Comparison of ENCODE assay signal across 17 cellular contexts in genomic region chr1:67414574-67414973, GRCh38. TPM values are rescaled to one million over a fixed set of nuclear protein-coding genes. Genes with fewer than 3 reads are reported as not detected.
DNase-seq lines count a peak whose midpoint lies in the region; ATAC-seq, FAIRE-seq and TF ChIP-seq lines count a peak whose summit lies in the region.
"Had no signal": no experiment of that assay in that cellular context is flagged by ENCODE, and none has a peak within 500 bp of the region (broad histone marks: within the 10 kb centered on the region; RNA-seq: fewer than 3 reads in every experiment).

No MANE protein-coding gene starts in this region.

- H3K36me3 Mint-ChIP-seq in activated naive CD4-positive, alpha-beta T cell treated with anti-CD3 and anti-CD28 coated beads, Interleukin-2, amount 50 U/mL, for 24 hours: peaks cover 23% of the 10 kb centered on the region
- peaks cover 16% of the 10 kb centered on the region for H3K36me3 Mint-ChIP-seq in activated naive CD8-positive, alpha-beta T cell
- peaks cover 16% of the 10 kb centered on the region for H3K36me3 Mint-ChIP-seq in natural killer cell

- no peak for DNase-seq in activated naive CD4-positive, alpha-beta T cell (lab: John Stamatoyannopoulos, UW)
- DNase-seq in natural killer cell: no peak
- no peak for DNase-seq in NCI-H1092 treated with DMSO at 0.1 percent for 48 hours (lab: John Stamatoyannopoulos, UW)
- no peak for DNase-seq in HTR-8/SVneo (ENCODE audit: insufficient read length, low spot score)
- DNase-seq: Calu3; CD4-positive, CD25-positive, alpha-beta regulatory T cell; DMS53; HFFc6; NCI-H1105 treated with DMSO at 0.1 percent for 48 hours; NCI-H187; NCI-H526 treated with DMSO at 0.1 percent for 48 hours; SHP77 had no signal

- intact Hi-C loops in natural killer cell (cut with micrococcal nuclease): no loop called here

- ATAC-seq in natural killer cell (no peak), HG03196 (IDR thresholded peaks at IDR 0.05; ENCODE audit: unreplicated experiment) (no peak)

- H3K27ac Mint-ChIP-seq in activated naive CD4-positive, alpha-beta T cell treated with anti-CD3 and anti-CD28 coated beads, Interleukin-2, amount 50 U/mL, for 24 hours: peak overlapping the region; percentile 51
- peak overlapping the region; percentile 73 for H3K27ac Mint-ChIP-seq in activated naive CD8-positive, alpha-beta T cell
- H3K27ac Mint-ChIP-seq in natural killer cell: peak overlapping the region; percentile 77 to 84
- H3K27ac Mint-ChIP-seq: B cell, HFFc6 had no signal

- H3K27me3 Mint-ChIP-seq in activated naive CD4-positive, alpha-beta T cell treated with anti-CD3 and anti-CD28 coated beads, Interleukin-2, amount 50 U/mL, for 24 hours: no peaks in the 10 kb centered on the region
- no peaks in the 10 kb centered on the region for H3K27me3 Mint-ChIP-seq in activated naive CD8-positive, alpha-beta T cell
- H3K27me3 Mint-ChIP-seq in natural killer cell (ENCODE audit: low read depth in 2 of 2): no peaks in the 10 kb centered on the region
- H3K27me3 Mint-ChIP-seq: B cell; CD4-positive, CD25-positive, alpha-beta regulatory T cell had no signal

- H3K4me3 Mint-ChIP-seq in activated naive CD4-positive, alpha-beta T cell treated with anti-CD3 and anti-CD28 coated beads, Interleukin-2, amount 50 U/mL, for 24 hours: no peak overlapping the region
- no peak overlapping the region for H3K4me3 Mint-ChIP-seq in activated naive CD8-positive, alpha-beta T cell
- H3K4me3 Mint-ChIP-seq in natural killer cell: no peak overlapping the region
- H3K4me3 Mint-ChIP-seq: B cell; CD4-positive, CD25-positive, alpha-beta regulatory T cell; HFFc6 had no signal

- no peak for TF ChIP-seq CTCF in natural killer cell (IDR thresholded peaks at IDR 0.05)

- no peaks in the 10 kb centered on the region for H3K9me3 Mint-ChIP-seq in activated naive CD4-positive, alpha-beta T cell treated with anti-CD3 and anti-CD28 coated beads, Interleukin-2, amount 50 U/mL, for 24 hours
- H3K9me3 Mint-ChIP-seq in activated naive CD8-positive, alpha-beta T cell (ENCODE audit: low read depth): no peaks in the 10 kb centered on the region
- no peaks in the 10 kb centered on the region for H3K9me3 Mint-ChIP-seq in natural killer cell
- H3K9me3 Mint-ChIP-seq: CD4-positive, CD25-positive, alpha-beta regulatory T cell; HFFc6 had no signal

- H3K4me1 Mint-ChIP-seq in activated naive CD4-positive, alpha-beta T cell treated with anti-CD3 and anti-CD28 coated beads, Interleukin-2, amount 50 U/mL, for 24 hours: peaks cover 48% of the 10 kb centered on the region
- peaks cover 56% of the 10 kb centered on the region for H3K4me1 Mint-ChIP-seq in activated naive CD8-positive, alpha-beta T cell (ENCODE audit: low read depth)
- peaks cover 41 to 46% of the 10 kb centered on the region in 2 donors for H3K4me1 Mint-ChIP-seq in natural killer cell

- FAIRE-seq in HTR-8/SVneo (lab: Jason Lieb, UNC): no peak
- FAIRE-seq: GM19239 had no signal

RNA-seq across cellular contexts. Expression of gene SERBP1, which starts 15.6 kb away (rescaled TPM):
- 100 to 1,000 TPM; 137 to 183 (median 149) TPM for total RNA-seq in natural killer cell
